In genomic region chr14:68770051-68770450, GRCh38 we compare ENCODE assay signal across 21 cellular contexts. TPM values are rescaled to one million over a fixed set of nuclear protein-coding genes. Genes with fewer than 3 reads are reported as not detected.
DNase-seq lines count a peak whose midpoint lies in the region; ATAC-seq and TF ChIP-seq lines count a peak whose summit lies in the region.
"Had no signal": no experiment of that assay in that cellular context is flagged by ENCODE, and none has a peak within 500 bp of the region (broad histone marks: within the 10 kb centered on the region; RNA-seq: fewer than 3 reads in every experiment).

No MANE protein-coding gene starts in this region.

- no peaks in the 10 kb centered on the region for H4K20me1 ChIP-seq in BLaER1
- no peaks in the 10 kb centered on the region for H4K20me1 ChIP-seq in BLaER1 treated with 17β-estradiol and CSF1 and Interleukin-3, amounts not matched to agents 10 nM and 100 nM
- no peaks in the 10 kb centered on the region for H4K20me1 ChIP-seq in neural progenitor cell (ENCODE audit: low read depth)

- no peak for ATAC-seq in HG03025 (IDR thresholded peaks at IDR 0.05; ENCODE audit: low FRiP score, unreplicated experiment)

- no peaks in the 10 kb centered on the region for H3K79me2 ChIP-seq in neural progenitor cell (ENCODE audit: low read depth)

- H3K4me3 ChIP-seq in BLaER1: no peak overlapping the region
- no peak overlapping the region for H3K4me3 ChIP-seq in BLaER1 treated with 17β-estradiol and CSF1 and Interleukin-3, amounts not matched to agents 10 nM and 100 nM
- H3K4me3 ChIP-seq in neural progenitor cell: no peak overlapping the region

- DNase-seq in endothelial cell (ENCODE audit: low spot score) (no peak), neural progenitor cell (ENCODE audit: low spot score) (no peak), RKO (ENCODE audit: low spot score) (no peak), OCI-M1 (lab: John Stamatoyannopoulos, UW) (no peak)
- DNase-seq: ACHN; Caco-2; DMS153; GF-D8; H9; IMR-90; NCI-H1417; NCI-H187; NCI-H2107; NCI-H510A; NCI-H748 treated with DMSO at 0.1 percent for 48 hours; NK-92 treated with Interleukin-12 subunit alpha and Interleukin-12 subunit beta, amount 100 ng/mL, for 24 hours; SHP77 had no signal

- H3K9ac ChIP-seq in BLaER1 (no peak overlapping the region), neural progenitor cell (no peak overlapping the region)
- no peak overlapping the region for H3K9ac ChIP-seq in BLaER1 treated with 17β-estradiol and CSF1 and Interleukin-3, amounts not matched to agents 10 nM and 100 nM

- no peaks in the 10 kb centered on the region for H3K36me3 ChIP-seq in BLaER1
- H3K36me3 ChIP-seq in BLaER1 treated with 17β-estradiol and CSF1 and Interleukin-3, amounts not matched to agents 10 nM and 100 nM: no peaks in the 10 kb centered on the region
- H3K36me3 ChIP-seq in neural progenitor cell: no peaks in the 10 kb centered on the region

- H3K27me3 ChIP-seq in BLaER1 (no peaks in the 10 kb centered on the region), neural progenitor cell (no peaks in the 10 kb centered on the region)
- no peaks in the 10 kb centered on the region for H3K27me3 ChIP-seq in BLaER1 treated with 17β-estradiol and CSF1 and Interleukin-3, amounts not matched to agents 10 nM and 100 nM

- H3K4me3 Mint-ChIP-seq in endothelial cell (ENCODE audit: unreplicated experiment) (no peak overlapping the region), neural progenitor cell (no peak overlapping the region)
- H3K4me3 Mint-ChIP-seq: H9 had no signal

- H3K4me1 Mint-ChIP-seq in endothelial cell (ENCODE audit: unreplicated experiment): peaks cover 66% of the 10 kb centered on the region
- peaks cover 22% of the 10 kb centered on the region for H3K4me1 Mint-ChIP-seq in neural progenitor cell

- TF ChIP-seq CTCF in endothelial cell (IDR thresholded peaks at IDR 0.05; ENCODE audit: unreplicated experiment): no peak
- TF ChIP-seq CTCF in neural progenitor cell (IDR thresholded peaks at IDR 0.05): no peak

- H3K27ac Mint-ChIP-seq in endothelial cell (ENCODE audit: unreplicated experiment) (peak overlapping the region; percentile 97), neural progenitor cell (peak overlapping the region; percentile 11)
- H3K27ac Mint-ChIP-seq: H9 had no signal

- no peaks in the 10 kb centered on the region for H3K36me3 Mint-ChIP-seq in endothelial cell (ENCODE audit: low read depth, unreplicated experiment)
- H3K36me3 Mint-ChIP-seq in neural progenitor cell: no peaks in the 10 kb centered on the region

- H3K27ac ChIP-seq in BLaER1: peak overlapping the region; percentile 78
- peak overlapping the region in 6 of 11 experiments; percentile 81 to 90 (median 85); a peak in 9 of 22 replicates for H3K27ac ChIP-seq in BLaER1 treated with 17β-estradiol and CSF1 and Interleukin-3, amounts not matched to agents 10 nM and 100 nM
- no peak overlapping the region for H3K27ac ChIP-seq in neural progenitor cell
- H3K27ac ChIP-seq: HL-60 had no signal

- no peak overlapping the region for H2AFZ ChIP-seq in neural progenitor cell (replicated peaks)

- H3K27me3 Mint-ChIP-seq in endothelial cell (ENCODE audit: unreplicated experiment) (peaks cover 9% of the 10 kb centered on the region), neural progenitor cell (ENCODE audit: insufficient read depth, low read depth) (peaks cover 5% of the 10 kb centered on the region)

- H3K9me3 Mint-ChIP-seq in endothelial cell (ENCODE audit: unreplicated experiment) (no peaks in the 10 kb centered on the region), neural progenitor cell (peaks cover 10% of the 10 kb centered on the region)
- H3K9me3 Mint-ChIP-seq: H9 had no signal

- H3K4me1 ChIP-seq in BLaER1 (peaks cover 71% of the 10 kb centered on the region), neural progenitor cell (no peaks in the 10 kb centered on the region)
- peaks cover 61 to 82% (median 73%) of the 10 kb centered on the region in 10 experiments for H3K4me1 ChIP-seq in BLaER1 treated with 17β-estradiol and CSF1 and Interleukin-3, amounts not matched to agents 10 nM and 100 nM
- H3K4me1 ChIP-seq: Caco-2 had no signal

- H3F3A ChIP-seq in neural progenitor cell (ENCODE audit: low read depth): no peaks in the 10 kb centered on the region

- H3K9me3 ChIP-seq in BLaER1 (peaks cover 19% of the 10 kb centered on the region), neural progenitor cell (ENCODE audit: low read depth) (no peaks in the 10 kb centered on the region)
- peaks cover 4 to 18% (median 16%) of the 10 kb centered on the region in 11 experiments for H3K9me3 ChIP-seq in BLaER1 treated with 17β-estradiol and CSF1 and Interleukin-3, amounts not matched to agents 10 nM and 100 nM (replicated peaks in 1 of 11)

- H3K4me2 ChIP-seq in BLaER1: no peak overlapping the region
- H3K4me2 ChIP-seq in BLaER1 treated with 17β-estradiol and CSF1 and Interleukin-3, amounts not matched to agents 10 nM and 100 nM: peak overlapping the region in 7 of 11 experiments; percentile 70 to 81 (median 77); a peak in 11 of 22 replicates
- H3K4me2 ChIP-seq in neural progenitor cell: no peak overlapping the region

RNA-seq across cellular contexts. Expression of gene ZFP36L1, which starts 22.8 kb away (rescaled TPM):
- total RNA-seq in endothelial cell (ENCODE audit: unreplicated experiment) (385 TPM), neural progenitor cell (ENCODE audit: low replicate concordance) (42.9 and 95.5 TPM in 2 replicates)

Comparison
In these comparisons a context has a peak if more than half of its experiments do, and no peak if none do; other contexts are left out.
1. H3K4me2 ChIP-seq: peak in BLaER1 treated with 17β-estradiol and CSF1 and Interleukin-3, amounts not matched to agents 10 nM and 100 nM (7 of 11); none in BLaER1 (single experiment) and neural progenitor cell (single experiment).